In genomic region chr12:59389968-59390576, GRCh38 we compare ENCODE assay signal across 1 cellular context.
TF ChIP-seq lines count a peak whose summit lies in the region.

No MANE protein-coding gene starts in this region.

TF ChIP-seq in GM23338, 12 proteins besides CTCF, POLR2A, EP300 and RAD21 (continued from another document):
- TF ChIP-seq, protein P1, sequence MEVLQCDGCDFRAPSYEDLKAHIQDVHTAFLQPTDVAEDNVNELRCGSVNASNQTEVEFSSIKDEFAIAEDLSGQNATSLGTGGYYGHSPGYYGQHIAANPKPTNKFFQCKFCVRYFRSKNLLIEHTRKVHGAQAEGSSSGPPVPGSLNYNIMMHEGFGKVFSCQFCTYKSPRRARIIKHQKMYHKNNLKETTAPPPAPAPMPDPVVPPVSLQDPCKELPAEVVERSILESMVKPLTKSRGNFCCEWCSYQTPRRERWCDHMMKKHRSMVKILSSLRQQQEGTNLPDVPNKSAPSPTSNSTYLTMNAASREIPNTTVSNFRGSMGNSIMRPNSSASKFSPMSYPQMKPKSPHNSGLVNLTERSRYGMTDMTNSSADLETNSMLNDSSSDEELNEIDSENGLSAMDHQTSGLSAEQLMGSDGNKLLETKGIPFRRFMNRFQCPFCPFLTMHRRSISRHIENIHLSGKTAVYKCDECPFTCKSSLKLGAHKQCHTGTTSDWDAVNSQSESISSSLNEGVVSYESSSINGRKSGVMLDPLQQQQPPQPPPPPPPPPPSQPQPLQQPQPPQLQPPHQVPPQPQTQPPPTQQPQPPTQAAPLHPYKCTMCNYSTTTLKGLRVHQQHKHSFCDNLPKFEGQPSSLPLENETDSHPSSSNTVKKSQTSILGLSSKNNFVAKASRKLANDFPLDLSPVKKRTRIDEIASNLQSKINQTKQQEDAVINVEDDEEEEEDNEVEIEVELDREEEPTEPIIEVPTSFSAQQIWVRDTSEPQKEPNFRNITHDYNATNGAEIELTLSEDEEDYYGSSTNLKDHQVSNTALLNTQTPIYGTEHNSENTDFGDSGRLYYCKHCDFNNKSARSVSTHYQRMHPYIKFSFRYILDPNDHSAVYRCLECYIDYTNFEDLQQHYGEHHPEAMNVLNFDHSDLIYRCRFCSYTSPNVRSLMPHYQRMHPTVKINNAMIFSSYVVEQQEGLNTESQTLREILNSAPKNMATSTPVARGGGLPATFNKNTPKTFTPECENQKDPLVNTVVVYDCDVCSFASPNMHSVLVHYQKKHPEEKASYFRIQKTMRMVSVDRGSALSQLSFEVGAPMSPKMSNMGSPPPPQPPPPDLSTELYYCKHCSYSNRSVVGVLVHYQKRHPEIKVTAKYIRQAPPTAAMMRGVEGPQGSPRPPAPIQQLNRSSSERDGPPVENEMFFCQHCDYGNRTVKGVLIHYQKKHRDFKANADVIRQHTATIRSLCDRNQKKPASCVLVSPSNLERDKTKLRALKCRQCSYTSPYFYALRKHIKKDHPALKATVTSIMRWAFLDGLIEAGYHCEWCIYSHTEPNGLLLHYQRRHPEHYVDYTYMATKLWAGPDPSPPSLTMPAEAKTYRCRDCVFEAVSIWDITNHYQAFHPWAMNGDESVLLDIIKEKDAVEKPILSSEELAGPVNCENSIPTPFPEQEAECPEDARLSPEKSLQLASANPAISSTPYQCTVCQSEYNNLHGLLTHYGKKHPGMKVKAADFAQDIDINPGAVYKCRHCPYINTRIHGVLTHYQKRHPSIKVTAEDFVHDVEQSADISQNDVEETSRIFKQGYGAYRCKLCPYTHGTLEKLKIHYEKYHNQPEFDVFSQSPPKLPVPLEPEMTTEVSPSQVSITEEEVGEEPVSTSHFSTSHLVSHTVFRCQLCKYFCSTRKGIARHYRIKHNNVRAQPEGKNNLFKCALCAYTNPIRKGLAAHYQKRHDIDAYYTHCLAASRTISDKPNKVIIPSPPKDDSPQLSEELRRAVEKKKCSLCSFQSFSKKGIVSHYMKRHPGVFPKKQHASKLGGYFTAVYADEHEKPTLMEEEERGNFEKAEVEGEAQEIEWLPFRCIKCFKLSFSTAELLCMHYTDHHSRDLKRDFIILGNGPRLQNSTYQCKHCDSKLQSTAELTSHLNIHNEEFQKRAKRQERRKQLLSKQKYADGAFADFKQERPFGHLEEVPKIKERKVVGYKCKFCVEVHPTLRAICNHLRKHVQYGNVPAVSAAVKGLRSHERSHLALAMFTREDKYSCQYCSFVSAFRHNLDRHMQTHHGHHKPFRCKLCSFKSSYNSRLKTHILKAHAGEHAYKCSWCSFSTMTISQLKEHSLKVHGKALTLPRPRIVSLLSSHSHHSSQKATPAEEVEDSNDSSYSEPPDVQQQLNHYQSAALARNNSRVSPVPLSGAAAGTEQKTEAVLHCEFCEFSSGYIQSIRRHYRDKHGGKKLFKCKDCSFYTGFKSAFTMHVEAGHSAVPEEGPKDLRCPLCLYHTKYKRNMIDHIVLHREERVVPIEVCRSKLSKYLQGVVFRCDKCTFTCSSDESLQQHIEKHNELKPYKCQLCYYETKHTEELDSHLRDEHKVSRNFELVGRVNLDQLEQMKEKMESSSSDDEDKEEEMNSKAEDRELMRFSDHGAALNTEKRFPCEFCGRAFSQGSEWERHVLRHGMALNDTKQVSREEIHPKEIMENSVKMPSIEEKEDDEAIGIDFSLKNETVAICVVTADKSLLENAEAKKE (CRISPR knock-in tag; IDR thresholded peaks at IDR 0.05): no peak
- no peak for TF ChIP-seq EZH2phosphoT487 (IDR thresholded peaks at IDR 0.05; ENCODE audit: unreplicated experiment)
- no peak for TF ChIP-seq NANOG (IDR thresholded peaks at IDR 0.05; ENCODE audit: borderline replicate concordance)
- TF ChIP-seq EZH2 (IDR thresholded peaks at IDR 0.05; ENCODE audit: low read depth, unreplicated experiment): no peak
- no peak for TF ChIP-seq CREB1 (CRISPR knock-in tag; IDR thresholded peaks at IDR 0.05; ENCODE audit: low read depth)
- TF ChIP-seq ZNF331 (CRISPR knock-in tag; IDR thresholded peaks at IDR 0.05; ENCODE audit: low read depth): no peak
- no peak for TF ChIP-seq POLR2AphosphoS5 (IDR thresholded peaks at IDR 0.05; ENCODE audit: low read depth)
- TF ChIP-seq, protein P2, sequence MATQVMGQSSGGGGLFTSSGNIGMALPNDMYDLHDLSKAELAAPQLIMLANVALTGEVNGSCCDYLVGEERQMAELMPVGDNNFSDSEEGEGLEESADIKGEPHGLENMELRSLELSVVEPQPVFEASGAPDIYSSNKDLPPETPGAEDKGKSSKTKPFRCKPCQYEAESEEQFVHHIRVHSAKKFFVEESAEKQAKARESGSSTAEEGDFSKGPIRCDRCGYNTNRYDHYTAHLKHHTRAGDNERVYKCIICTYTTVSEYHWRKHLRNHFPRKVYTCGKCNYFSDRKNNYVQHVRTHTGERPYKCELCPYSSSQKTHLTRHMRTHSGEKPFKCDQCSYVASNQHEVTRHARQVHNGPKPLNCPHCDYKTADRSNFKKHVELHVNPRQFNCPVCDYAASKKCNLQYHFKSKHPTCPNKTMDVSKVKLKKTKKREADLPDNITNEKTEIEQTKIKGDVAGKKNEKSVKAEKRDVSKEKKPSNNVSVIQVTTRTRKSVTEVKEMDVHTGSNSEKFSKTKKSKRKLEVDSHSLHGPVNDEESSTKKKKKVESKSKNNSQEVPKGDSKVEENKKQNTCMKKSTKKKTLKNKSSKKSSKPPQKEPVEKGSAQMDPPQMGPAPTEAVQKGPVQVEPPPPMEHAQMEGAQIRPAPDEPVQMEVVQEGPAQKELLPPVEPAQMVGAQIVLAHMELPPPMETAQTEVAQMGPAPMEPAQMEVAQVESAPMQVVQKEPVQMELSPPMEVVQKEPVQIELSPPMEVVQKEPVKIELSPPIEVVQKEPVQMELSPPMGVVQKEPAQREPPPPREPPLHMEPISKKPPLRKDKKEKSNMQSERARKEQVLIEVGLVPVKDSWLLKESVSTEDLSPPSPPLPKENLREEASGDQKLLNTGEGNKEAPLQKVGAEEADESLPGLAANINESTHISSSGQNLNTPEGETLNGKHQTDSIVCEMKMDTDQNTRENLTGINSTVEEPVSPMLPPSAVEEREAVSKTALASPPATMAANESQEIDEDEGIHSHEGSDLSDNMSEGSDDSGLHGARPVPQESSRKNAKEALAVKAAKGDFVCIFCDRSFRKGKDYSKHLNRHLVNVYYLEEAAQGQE (IDR thresholded peaks at IDR 0.05; ENCODE audit: unreplicated experiment): no peak
